7 cellular contexts compared by ENCODE assay signal in the genomic region with DNA sequence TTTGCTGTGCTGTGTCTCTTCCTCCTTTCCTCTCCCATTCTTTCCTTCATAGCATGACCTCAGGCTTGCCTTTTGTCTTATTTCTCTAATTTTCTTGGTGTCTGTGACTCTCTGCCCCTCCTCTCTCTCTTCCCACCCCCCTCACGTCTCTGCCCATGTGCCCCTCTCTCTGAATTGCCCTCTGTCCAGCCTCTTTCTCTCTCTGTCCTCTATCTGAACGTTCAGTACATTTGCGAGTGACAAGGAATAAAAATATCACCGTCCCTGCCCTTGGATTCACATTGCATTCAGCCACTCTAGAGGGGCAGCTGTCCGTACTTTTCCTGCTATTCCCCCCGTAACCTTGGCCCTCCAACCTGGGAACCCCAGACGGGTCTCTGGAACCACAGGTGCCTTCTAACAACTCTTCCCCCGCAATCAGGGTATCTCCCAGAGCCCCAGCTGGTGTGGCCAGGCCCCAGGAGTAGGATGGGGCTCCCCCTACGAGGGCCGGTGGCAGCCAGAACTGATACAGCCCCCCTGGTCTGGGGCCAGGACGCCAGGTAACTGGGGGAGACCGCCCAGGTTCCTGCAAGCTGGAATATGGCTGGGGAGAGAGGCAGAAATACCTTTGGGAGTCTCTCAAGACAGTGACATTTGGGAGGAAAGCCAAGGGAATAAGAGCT.
DNase-seq lines count a peak whose midpoint lies in the region; ATAC-seq and TF ChIP-seq lines count a peak whose summit lies in the region.

No MANE protein-coding gene starts in this region.

- H3K36me3 ChIP-seq in HUES48 (ENCODE audit: control insufficient read depth, insufficient read depth, low read length) (peaks cover 44% of the 10 kb centered on the region), iPS-20b (ENCODE audit: insufficient read depth, low read depth, low read length) (peaks cover 41% of the 10 kb centered on the region)

- no peak for DNase-seq in activated naive CD8-positive, alpha-beta T cell treated with anti-CD3 and anti-CD28 coated beads, Interleukin-2, amount 50 U/mL, for 24 hours
- no peak for DNase-seq in stimulated activated naive B cell treated with anti-CD40 and anti-IgM and Interleukin-4, amounts not matched to agents 10 μg/mL and 1 μg/mL and 100 μg/mL, for 72 hours
- DNase-seq in erythroblast (lab: John Stamatoyannopoulos, UW) (no peak), NCI-H510A treated with DMSO at 0.1 percent for 48 hours (lab: John Stamatoyannopoulos, UW) (no peak)

- peaks cover 14% of the 10 kb centered on the region for H3K36me3 Mint-ChIP-seq in activated naive CD8-positive, alpha-beta T cell treated with anti-CD3 and anti-CD28 coated beads, Interleukin-2, amount 50 U/mL, for 24 hours (ENCODE audit: low read depth)
- peaks cover 41 to 48% of the 10 kb centered on the region in 2 donors for H3K36me3 Mint-ChIP-seq in stimulated activated naive B cell treated with anti-CD40 and anti-IgM and Interleukin-4, amounts not matched to agents 10 μg/mL and 1 μg/mL and 100 μg/mL, for 72 hours

- H3K27ac ChIP-seq in HUES48 (ENCODE audit: low read depth, low read length) (no peak overlapping the region), iPS-20b (ENCODE audit: low read length) (no peak overlapping the region)

- no peak for ATAC-seq in activated naive CD8-positive, alpha-beta T cell treated with anti-CD3 and anti-CD28 coated beads, Interleukin-2, amount 50 U/mL, for 24 hours
- ATAC-seq in stimulated activated naive B cell treated with anti-CD40 and anti-IgM and Interleukin-4, amounts not matched to agents 10 μg/mL and 1 μg/mL and 100 μg/mL, for 72 hours (replicated peaks) = no peak
- no peak for ATAC-seq in GM19328 (IDR thresholded peaks at IDR 0.05; ENCODE audit: unreplicated experiment)

- H3K4me3 ChIP-seq in HUES48 (ENCODE audit: low read depth, low read length) = peak overlapping the region; percentile 95
- H3K4me3 ChIP-seq in iPS-20b (ENCODE audit: low read length) = peak overlapping the region; percentile 84

- H3K9me3 ChIP-seq in HUES48 (ENCODE audit: control insufficient read depth, insufficient read depth, low read length) (no peaks in the 10 kb centered on the region), iPS-20b (ENCODE audit: insufficient read depth, low read depth, low read length) (no peaks in the 10 kb centered on the region)

- peaks cover 18% of the 10 kb centered on the region for H3K4me1 Mint-ChIP-seq in activated naive CD8-positive, alpha-beta T cell treated with anti-CD3 and anti-CD28 coated beads, Interleukin-2, amount 50 U/mL, for 24 hours
- H3K4me1 Mint-ChIP-seq in stimulated activated naive B cell treated with anti-CD40 and anti-IgM and Interleukin-4, amounts not matched to agents 10 μg/mL and 1 μg/mL and 100 μg/mL, for 72 hours = peaks cover 27 to 37% of the 10 kb centered on the region in 2 donors

- H3K4me1 ChIP-seq in HUES48 (ENCODE audit: control insufficient read depth, insufficient read depth, low read length) (peaks cover 14% of the 10 kb centered on the region; the same call in 1 of the 2 replicates), iPS-20b (ENCODE audit: insufficient read depth, low read length) (peaks cover 10% of the 10 kb centered on the region)

- peak overlapping the region; percentile 64 for H3K27ac Mint-ChIP-seq in activated naive CD8-positive, alpha-beta T cell treated with anti-CD3 and anti-CD28 coated beads, Interleukin-2, amount 50 U/mL, for 24 hours
- peak overlapping the region; percentile 32 for H3K27ac Mint-ChIP-seq in stimulated activated naive B cell treated with anti-CD40 and anti-IgM and Interleukin-4, amounts not matched to agents 10 μg/mL and 1 μg/mL and 100 μg/mL, for 72 hours

- H3K9me3 Mint-ChIP-seq in activated naive CD8-positive, alpha-beta T cell treated with anti-CD3 and anti-CD28 coated beads, Interleukin-2, amount 50 U/mL, for 24 hours = no peaks in the 10 kb centered on the region
- H3K9me3 Mint-ChIP-seq in stimulated activated naive B cell treated with anti-CD40 and anti-IgM and Interleukin-4, amounts not matched to agents 10 μg/mL and 1 μg/mL and 100 μg/mL, for 72 hours = no peaks in the 10 kb centered on the region

- H3K27me3 ChIP-seq in HUES48 (ENCODE audit: control insufficient read depth, insufficient read depth, low read length) (no peaks in the 10 kb centered on the region), iPS-20b (ENCODE audit: insufficient read depth, low read length) (peaks cover 17% of the 10 kb centered on the region)

- 0 out of 2 replicates have a peak overlapping the region, but pooled peaks have one; percentile 55 for H3K9ac ChIP-seq in HUES48 (ENCODE audit: low read depth, low read length)
- peak overlapping the region; percentile 78 for H3K9ac ChIP-seq in iPS-20b (ENCODE audit: low read depth, low read length)

- no peaks in the 10 kb centered on the region for H3K27me3 Mint-ChIP-seq in activated naive CD8-positive, alpha-beta T cell treated with anti-CD3 and anti-CD28 coated beads, Interleukin-2, amount 50 U/mL, for 24 hours
- H3K27me3 Mint-ChIP-seq in stimulated activated naive B cell treated with anti-CD40 and anti-IgM and Interleukin-4, amounts not matched to agents 10 μg/mL and 1 μg/mL and 100 μg/mL, for 72 hours = peaks cover 8 to 29% of the 10 kb centered on the region in 2 donors

- no peak for TF ChIP-seq POLR2A in erythroblast (IDR thresholded peaks at IDR 0.05; ENCODE audit: low read length)

- peak overlapping the region; percentile 79 for H3K4me3 Mint-ChIP-seq in activated naive CD8-positive, alpha-beta T cell treated with anti-CD3 and anti-CD28 coated beads, Interleukin-2, amount 50 U/mL, for 24 hours
- peak overlapping the region; percentile 78 to 94 for H3K4me3 Mint-ChIP-seq in stimulated activated naive B cell treated with anti-CD40 and anti-IgM and Interleukin-4, amounts not matched to agents 10 μg/mL and 1 μg/mL and 100 μg/mL, for 72 hours
